ENCODE assay signal across 9 cellular contexts in genomic region chr12:80195143-80195726, GRCh38.
DNase-seq lines count a peak whose midpoint lies in the region; ATAC-seq and TF ChIP-seq lines count a peak whose summit lies in the region.
"Had no signal": no experiment of that assay in that cellular context is flagged by ENCODE, and none has a peak within 500 bp of the region (broad histone marks: within the 10 kb centered on the region; RNA-seq: fewer than 3 reads in every experiment).

No MANE protein-coding gene starts in this region.

- no peak overlapping the region for H3K27ac ChIP-seq in tibial nerve
- H3K27ac ChIP-seq: epithelial cell of prostate had no signal

- no peak overlapping the region for H3K4me3 ChIP-seq in tibial nerve

- H3K9me3 ChIP-seq in tibial nerve, result no peaks in the 10 kb centered on the region

- peak; percentile 15 to 67 (median 50) for TF ChIP-seq CTCF in tibial nerve (IDR thresholded peaks at IDR 0.05)

- no peaks in the 10 kb centered on the region for H3K9me3 Mint-ChIP-seq in activated naive CD4-positive, alpha-beta T cell treated with anti-CD3 and anti-CD28 coated beads, Interleukin-2, amount 10 ng/mL, durations not matched to agents 7 days and 5 days

- DNase-seq in AG08395 (ENCODE audit: low spot score) (peak; percentile 60), HuH-7 (ENCODE audit: low spot score) (peak; percentile 20), SW 1271 (lab: John Stamatoyannopoulos, UW) (peak; percentile 32 to 42), left cardiac atrium (peak; percentile 34), tibial nerve (ENCODE audit: low spot score in 2 of 2) (no peak)
- DNase-seq in activated naive CD4-positive, alpha-beta T cell treated with anti-CD3 and anti-CD28 coated beads, Interleukin-2, amount 10 ng/mL, durations not matched to agents 7 days and 5 days, result no peak

- peak; percentile 47 for ATAC-seq in GM18858 (IDR thresholded peaks at IDR 0.05; ENCODE audit: unreplicated experiment)
- peak; percentile 67 to 73 for ATAC-seq in left cardiac atrium
- no peak for ATAC-seq in HG03196 (IDR thresholded peaks at IDR 0.05; ENCODE audit: unreplicated experiment)

- no peak for TF ChIP-seq POLR2A in tibial nerve (IDR thresholded peaks at IDR 0.05)

- no peaks in the 10 kb centered on the region for H3K27me3 ChIP-seq in tibial nerve

- H3K36me3 ChIP-seq in tibial nerve, result no peaks in the 10 kb centered on the region

- H3K36me3 Mint-ChIP-seq in activated naive CD4-positive, alpha-beta T cell treated with anti-CD3 and anti-CD28 coated beads, Interleukin-2, amount 10 ng/mL, durations not matched to agents 7 days and 5 days, result no peaks in the 10 kb centered on the region

- peaks cover 0 to 8% (median 0%) of the 10 kb centered on the region in 4 donors for H3K4me1 ChIP-seq in tibial nerve

- intact Hi-C loops in left cardiac atrium (cut with DNase I), result loop anchor here (1.0 to 5.0 kb wide), 2 partner anchors 74 to 77 kb away; no protein-coding TSS in a partner anchor

- no peak overlapping the region for H3K27ac Mint-ChIP-seq in activated naive CD4-positive, alpha-beta T cell treated with anti-CD3 and anti-CD28 coated beads, Interleukin-2, amount 10 ng/mL, durations not matched to agents 7 days and 5 days

- no peaks in the 10 kb centered on the region for H3K27me3 Mint-ChIP-seq in activated naive CD4-positive, alpha-beta T cell treated with anti-CD3 and anti-CD28 coated beads, Interleukin-2, amount 10 ng/mL, durations not matched to agents 7 days and 5 days

- no peak overlapping the region for H3K4me3 Mint-ChIP-seq in activated naive CD4-positive, alpha-beta T cell treated with anti-CD3 and anti-CD28 coated beads, Interleukin-2, amount 10 ng/mL, durations not matched to agents 7 days and 5 days

- CTCF ChIA-PET in activated naive CD4-positive, alpha-beta T cell treated with anti-CD3 and anti-CD28 coated beads, Interleukin-2, amount 10 ng/mL, durations not matched to agents 7 days and 5 days (lab: Charles Lee), result interaction anchor here (0.6 to 1.4 kb wide), 3 partner anchors 8 to 354 kb away, joined by 4 to 6 read pairs (median 4); no protein-coding TSS in a partner anchor

- no peaks in the 10 kb centered on the region for H3K4me1 Mint-ChIP-seq in activated naive CD4-positive, alpha-beta T cell treated with anti-CD3 and anti-CD28 coated beads, Interleukin-2, amount 10 ng/mL, durations not matched to agents 7 days and 5 days

- TF ChIP-seq EP300 in tibial nerve (IDR thresholded peaks at IDR 0.05), result no peak

- WGBS in tibial nerve, 2 donors, result 0% methylated on average over 1 of the region's 1 CpG

Comparison
In these comparisons a context has a peak if more than half of its experiments do, and no peak if none do; other contexts are left out.
1. DNase-seq: peak in AG08395 (single experiment), HuH-7 (single experiment), SW 1271 (2 of 2) and left cardiac atrium (single experiment); none in tibial nerve (0 of 2) and activated naive CD4-positive, alpha-beta T cell treated with anti-CD3 and anti-CD28 coated beads, Interleukin-2, amount 10 ng/mL, durations not matched to agents 7 days and 5 days (single experiment).